Comparison of ENCODE assay signal across 32 cellular contexts in genomic region chr7:120123528-120123927, GRCh38.
DNase-seq lines count a peak whose midpoint lies in the region; ATAC-seq, FAIRE-seq and TF ChIP-seq lines count a peak whose summit lies in the region.
"Had no signal": no experiment of that assay in that cellular context is flagged by ENCODE, and none has a peak within 500 bp of the region (broad histone marks: within the 10 kb centered on the region; RNA-seq: fewer than 3 reads in every experiment).

No MANE protein-coding gene starts in this region.

- H2AFZ ChIP-seq in HepG2 (ENCODE audit: low read length): no peak overlapping the region
- no peak overlapping the region for H2AFZ ChIP-seq in IMR-90 (replicated peaks; ENCODE audit: low read length, poor library complexity)
- no peak overlapping the region for H2AFZ ChIP-seq in K562 (ENCODE audit: low read depth, low read length)
- no peak overlapping the region for H2AFZ ChIP-seq in smooth muscle cell (ENCODE audit: low read depth)

- in situ Hi-C loops in HepG2 (cut with HindIII; ENCODE audit: extremely low pct_ligation_motif_present, low pct_unique_long_range_greater_than_20kb): no loop called here
- in situ Hi-C loops in IMR-90 (cut with MboI; ENCODE audit: low sequenced_read_pairs): no loop called here
- in situ Hi-C loops in K562 (cut with MboI): no loop called here

- H3K4me1 ChIP-seq in HepG2 (ENCODE audit: insufficient read depth, low read length): no peaks in the 10 kb centered on the region
- no peaks in the 10 kb centered on the region for H3K4me1 ChIP-seq in right lobe of liver
- no peaks in the 10 kb centered on the region for H3K4me1 ChIP-seq in IMR-90 (ENCODE audit: control insufficient read depth, insufficient read depth, low read length)
- no peaks in the 10 kb centered on the region for H3K4me1 ChIP-seq in K562 (replicated peaks in 1 of 2; ENCODE audit: control insufficient read depth in 2 of 2, insufficient read depth in 2 of 2, low read length in 2 of 2)
- no peaks in the 10 kb centered on the region for H3K4me1 ChIP-seq in smooth muscle cell (ENCODE audit: low read depth)
- H3K4me1 ChIP-seq: A549; BE2C; BLaER1; BLaER1 treated with 17β-estradiol and CSF1 and Interleukin-3, amounts not matched to agents 10 nM and 100 nM; Caco-2 had no signal

- no peak for FAIRE-seq in HepG2 (lab: Jason Lieb, UNC)
- no peak for FAIRE-seq in K562 (lab: Jason Lieb, UNC)
- FAIRE-seq: A549, D721Med had no signal

- no peak overlapping the region for H2AK9ac ChIP-seq in IMR-90 (replicated peaks; ENCODE audit: low read depth, low read length, poor library complexity)

- intact Hi-C loops in HepG2 (cut with micrococcal nuclease; ENCODE audit: unreplicated experiment): no loop called here
- intact Hi-C loops in right lobe of liver (cut with DNase I): no loop called here
- intact Hi-C loops in IMR-90 (cut with micrococcal nuclease): no loop called here
- intact Hi-C loops in K562 (cut with micrococcal nuclease): no loop called here

- POLR2A ChIA-PET in HepG2 (lab: Yijun Ruan, JAX) (no interaction called here), IMR-90 (lab: Charles Lee; ENCODE audit: unreplicated experiment) (no interaction called here), K562 (lab: Yijun Ruan, JAX) (no interaction called here)

- no peak overlapping the region for H2BK120ac ChIP-seq in IMR-90 (ENCODE audit: low read depth, low read length)

- no peak for TF ChIP-seq CTCF in HepG2 (CRISPR knock-in tag; IDR thresholded peaks at IDR 0.05)
- no peak for TF ChIP-seq CTCF in right lobe of liver (IDR thresholded peaks at IDR 0.05)
- no peak for TF ChIP-seq CTCF in IMR-90 (conservative IDR thresholded peaks at IDR 0.05; ENCODE audit: low read depth, low read length)
- no peak for TF ChIP-seq CTCF in K562 (IDR thresholded peaks at IDR 0.05 in 2 of 3, conservative IDR thresholded peaks at IDR 0.05 in 1 of 3; ENCODE audit: insufficient read depth in 2 of 3, low read depth in 1 of 3, low read length in 3 of 3)
- TF ChIP-seq CTCF in smooth muscle cell (IDR thresholded peaks at IDR 0.05; ENCODE audit: borderline replicate concordance, insufficient read depth, poor library complexity, severe bottlenecking): no peak

- BruUV-seq in HepG2 (replicated peaks; lab: Mats Ljungman, UMichigan): no TSS peak
- no TSS peak for BruUV-seq in IMR-90 (replicated peaks; lab: Mats Ljungman, UMichigan)
- no TSS peak for BruUV-seq in K562 (replicated peaks; lab: Mats Ljungman, UMichigan)

- no peak overlapping the region for H2BK5ac ChIP-seq in IMR-90 (ENCODE audit: low read depth, low read length, poor library complexity, severe bottlenecking)

- H3K14ac ChIP-seq in IMR-90 (replicated peaks; ENCODE audit: low read depth, low read length): no peak overlapping the region

- WGBS in HepG2 (ENCODE audit: low lambda C conversion rate): 0% methylated on average over 1 of the region's 1 CpG
- 44% methylated on average over 1 of the region's 1 CpG for WGBS in right lobe of liver (ENCODE audit: insufficient coverage, low coverage, low lambda C conversion rate, missing lambda C conversion rate)
- WGBS in IMR-90 (ENCODE audit: extremely low coverage in 2 of 2, insufficient read length in 1 of 2), 2 experiments: no CpG with 5 or more reads among the region's 1 CpG
- WGBS in K562 (ENCODE audit: insufficient coverage, low coverage, missing lambda C conversion rate): 0% methylated on average over 1 of the region's 1 CpG
- WGBS in smooth muscle cell (ENCODE audit: low lambda C conversion rate): 97% methylated on average over 1 of the region's 1 CpG

- H3K4me3 ChIP-seq in HepG2 (replicated peaks in 1 of 3; ENCODE audit: insufficient read depth in 1 of 3, low read depth in 2 of 3, low read length in 3 of 3) (no peak overlapping the region), right lobe of liver (no peak overlapping the region), IMR-90 (ENCODE audit: insufficient read depth, low read depth, low read length) (no peak overlapping the region), K562 (no peak overlapping the region), smooth muscle cell (no peak overlapping the region)
- H3K4me3 ChIP-seq: A549; BLaER1; BLaER1 treated with 17β-estradiol and CSF1 and Interleukin-3, amounts not matched to agents 10 nM and 100 nM had no signal

- no peak overlapping the region for H4K5ac ChIP-seq in IMR-90 (ENCODE audit: low read depth, low read length)

- H3K36me3 ChIP-seq in HepG2 (replicated peaks in 1 of 2; ENCODE audit: control insufficient read depth in 1 of 2, insufficient read depth in 2 of 2, low read length in 2 of 2): no peaks in the 10 kb centered on the region
- H3K36me3 ChIP-seq in right lobe of liver: no peaks in the 10 kb centered on the region
- no peaks in the 10 kb centered on the region for H3K36me3 ChIP-seq in IMR-90 (ENCODE audit: control insufficient read depth, insufficient read depth, low read length)
- no peaks in the 10 kb centered on the region for H3K36me3 ChIP-seq in K562 (ENCODE audit: control insufficient read depth, insufficient read depth, low read length)
- no peaks in the 10 kb centered on the region for H3K36me3 ChIP-seq in smooth muscle cell (ENCODE audit: low read depth)
- H3K36me3 ChIP-seq: BE2C; BLaER1; BLaER1 treated with 17β-estradiol and CSF1 and Interleukin-3, amounts not matched to agents 10 nM and 100 nM had no signal

- no peak overlapping the region for H3K9ac ChIP-seq in HepG2 (ENCODE audit: insufficient read depth, low read depth, low read length)
- H3K9ac ChIP-seq in IMR-90 (ENCODE audit: low read depth, low read length): no peak overlapping the region
- no peak overlapping the region for H3K9ac ChIP-seq in K562 (ENCODE audit: insufficient read depth in 1 of 2, low read depth in 2 of 2, low read length in 2 of 2)
- no peak overlapping the region for H3K9ac ChIP-seq in smooth muscle cell (ENCODE audit: low read depth)
- H3K9ac ChIP-seq: BLaER1; BLaER1 treated with 17β-estradiol and CSF1 and Interleukin-3, amounts not matched to agents 10 nM and 100 nM had no signal

- H3K9me3 ChIP-seq in HepG2 (ENCODE audit: low read length) (peaks cover 8% of the 10 kb centered on the region; the same call in 1 of the 2 replicates), right lobe of liver (no peaks in the 10 kb centered on the region), IMR-90 (ENCODE audit: control insufficient read depth, insufficient read depth, low read length) (no peaks in the 10 kb centered on the region), K562 (replicated peaks; ENCODE audit: control insufficient read depth, insufficient read depth, low read depth, low read length) (no peaks in the 10 kb centered on the region), smooth muscle cell (replicated peaks; ENCODE audit: low read depth) (no peaks in the 10 kb centered on the region)
- H3K9me3 ChIP-seq: A549; BE2C; BLaER1; BLaER1 treated with 17β-estradiol and CSF1 and Interleukin-3, amounts not matched to agents 10 nM and 100 nM; Caco-2 had no signal

- TF ChIP-seq POLR2A in HepG2 (IDR thresholded peaks at IDR 0.05; ENCODE audit: insufficient read depth in 1 of 2, low read depth in 2 of 2, low read length in 2 of 2): no peak
- no peak for TF ChIP-seq POLR2A in right lobe of liver (IDR thresholded peaks at IDR 0.05)
- TF ChIP-seq POLR2A in IMR-90 (IDR thresholded peaks at IDR 0.05; ENCODE audit: low read depth, low read length): no peak
- TF ChIP-seq POLR2A in K562 (conservative IDR thresholded peaks at IDR 0.05): no peak

- no peak for TF ChIP-seq EP300 in HepG2 (IDR thresholded peaks at IDR 0.05; ENCODE audit: low read depth in 2 of 2, low read length in 2 of 2)
- TF ChIP-seq EP300 in HepG2 (CRISPR knock-in tag; IDR thresholded peaks at IDR 0.05; ENCODE audit: borderline replicate concordance): no peak
- TF ChIP-seq EP300 in K562 (IDR thresholded peaks at IDR 0.05; ENCODE audit: low read length): no peak

- H3F3A ChIP-seq in smooth muscle cell (ENCODE audit: low read depth): no peaks in the 10 kb centered on the region

- H3K27ac ChIP-seq in HepG2 (ENCODE audit: extremely low read length, insufficient read depth, low read length) (no peak overlapping the region), right lobe of liver (no peak overlapping the region), IMR-90 (ENCODE audit: insufficient read depth, low read length) (no peak overlapping the region), K562 (ENCODE audit: extremely low read depth, low read depth, low read length) (no peak overlapping the region), smooth muscle cell (ENCODE audit: low read depth) (no peak overlapping the region)
- H3K27ac ChIP-seq: 22Rv1; A549; BLaER1; BLaER1 treated with 17β-estradiol and CSF1 and Interleukin-3, amounts not matched to agents 10 nM and 100 nM; C4-2B had no signal

- dilution Hi-C loops in IMR-90 (cut with HindIII; ENCODE audit: low sequenced_read_pairs, unreplicated experiment): no loop called here

- H3K23ac ChIP-seq in IMR-90 (ENCODE audit: low read depth, low read length): no peak overlapping the region

- H4K20me1 ChIP-seq in HepG2 (ENCODE audit: insufficient read depth, low read length) (no peaks in the 10 kb centered on the region), IMR-90 (ENCODE audit: insufficient read depth, low read length) (no peaks in the 10 kb centered on the region), K562 (replicated peaks; ENCODE audit: control insufficient read depth, insufficient read depth, low read length) (no peaks in the 10 kb centered on the region), smooth muscle cell (ENCODE audit: low read depth) (no peaks in the 10 kb centered on the region)
- H4K20me1 ChIP-seq: BLaER1; BLaER1 treated with 17β-estradiol and CSF1 and Interleukin-3, amounts not matched to agents 10 nM and 100 nM had no signal

- CTCF ChIA-PET in HepG2 (lab: Yijun Ruan, JAX; ENCODE audit: low intra/inter-chr PET ratio, low total read pairs) (no interaction called here), IMR-90 (lab: Yijun Ruan, JAX) (no interaction called here), K562 (lab: Yijun Ruan, JAX; ENCODE audit: low intra/inter-chr PET ratio) (no interaction called here)

- H3K9me1 ChIP-seq in IMR-90 (ENCODE audit: insufficient read depth, low read length) (no peaks in the 10 kb centered on the region), K562 (ENCODE audit: control insufficient read depth, insufficient read depth, low read length) (no peaks in the 10 kb centered on the region)

- H3K79me2 ChIP-seq in HepG2 (ENCODE audit: insufficient read depth, low read length) (no peaks in the 10 kb centered on the region), K562 (ENCODE audit: control insufficient read depth, insufficient read depth, low read length) (no peaks in the 10 kb centered on the region), smooth muscle cell (ENCODE audit: low read depth) (no peaks in the 10 kb centered on the region)

- no peak overlapping the region for H4K91ac ChIP-seq in IMR-90 (ENCODE audit: insufficient read depth, low read depth, low read length)

- H3K27me3 ChIP-seq in HepG2 (ENCODE audit: control insufficient read depth in 1 of 2, insufficient read depth in 2 of 2, low read length in 2 of 2) (no peaks in the 10 kb centered on the region), right lobe of liver (no peaks in the 10 kb centered on the region), IMR-90 (ENCODE audit: control insufficient read depth, insufficient read depth, low read length) (no peaks in the 10 kb centered on the region), K562 (ENCODE audit: control insufficient read depth in 2 of 2, insufficient read depth in 2 of 2, low read length in 2 of 2) (no peaks in the 10 kb centered on the region), smooth muscle cell (ENCODE audit: low read depth) (no peaks in the 10 kb centered on the region)
- H3K27me3 ChIP-seq: BE2C; BLaER1; BLaER1 treated with 17β-estradiol and CSF1 and Interleukin-3, amounts not matched to agents 10 nM and 100 nM had no signal

- H2AK5ac ChIP-seq in IMR-90 (ENCODE audit: low read depth, low read length): no peak overlapping the region

- DNase-seq in HepG2 (ENCODE audit: low spot score) (no peak), right lobe of liver (no peak), IMR-90 (no peak), K562 (ENCODE audit: extremely low read depth in 1 of 4, low spot score in 3 of 4) (no peak), NCI-H345 treated with DMSO at 0.1 percent for 48 hours (lab: John Stamatoyannopoulos, UW; ENCODE audit: unreplicated experiment) (no peak), smooth muscle cell (lab: John Stamatoyannopoulos, UW; ENCODE audit: unreplicated experiment) (no peak)
- DNase-seq: 8988T; ACHN; AML-193; BE2C; C1 segment of cervical spinal cord; Caco-2; Calu3; CD4-positive, alpha-beta memory T cell; CD4-positive, alpha-beta T cell; CD4-positive, CD25-positive, alpha-beta regulatory T cell; CD8-positive, alpha-beta memory T cell; CD8-positive, alpha-beta T cell; COR-L47; DMS 273 treated with DMSO at 0.1 percent for 48 hours; DMS153; DMS53; DMS79; DMS79 treated with DMSO at 0.1 percent for 48 hours; DND-41; EL had no signal

- no peak overlapping the region for H3K18ac ChIP-seq in IMR-90 (ENCODE audit: low read depth, low read length)

- ATAC-seq in HepG2 (no peak), right lobe of liver (no peak), IMR-90 (ENCODE audit: low read depth) (no peak), K562 (no peak)
- ATAC-seq: A549; CD8-positive, alpha-beta T cell had no signal

- no peak overlapping the region for H3K4ac ChIP-seq in IMR-90 (ENCODE audit: low read depth, low read length)

- H2BK15ac ChIP-seq in IMR-90 (ENCODE audit: low read depth, low read length): no peak overlapping the region

- no peak overlapping the region for H4K8ac ChIP-seq in IMR-90 (ENCODE audit: low read depth in 2 of 2, low read length in 2 of 2)

- TF ChIP-seq RAD21 in HepG2 (CRISPR knock-in tag; IDR thresholded peaks at IDR 0.05) (no peak), IMR-90 (IDR thresholded peaks at IDR 0.05; ENCODE audit: low read length) (no peak), K562 (CRISPR knock-in tag; conservative IDR thresholded peaks at IDR 0.05 in 1 of 2, IDR thresholded peaks at IDR 0.05 in 1 of 2) (no peak)

- no peaks in the 10 kb centered on the region for H3K79me1 ChIP-seq in IMR-90 (ENCODE audit: low read depth in 1 of 2, low read length in 2 of 2)

- H2BK20ac ChIP-seq in IMR-90 (ENCODE audit: low read depth, low read length): no peak overlapping the region

- H3K4me2 ChIP-seq in HepG2 (ENCODE audit: low read depth, low read length): no peak overlapping the region
- H3K4me2 ChIP-seq in IMR-90 (ENCODE audit: low read depth, low read length): no peak overlapping the region
- H3K4me2 ChIP-seq in K562 (ENCODE audit: insufficient read depth, low read length): no peak overlapping the region
- no peak overlapping the region for H3K4me2 ChIP-seq in smooth muscle cell
- H3K4me2 ChIP-seq: A549; BLaER1; BLaER1 treated with 17β-estradiol and CSF1 and Interleukin-3, amounts not matched to agents 10 nM and 100 nM had no signal

- H3K56ac ChIP-seq in IMR-90 (ENCODE audit: extremely low read depth, insufficient read depth, low read length): no peak overlapping the region

Comparison
In these comparisons a context has a peak if more than half of its experiments do, and no peak if none do; other contexts are left out.
1. Of the 241 proteins assayed by ChIP-seq in both HepG2 and K562: peak only in HepG2: MAFF; only in K562: MAFG; in both: none; in neither: 238; mixed calls (peak in some experiments, not most) for 1.